ENCODE assay signal across 1 cellular context in genomic region chr17:50550661-50551432, GRCh38.
TF ChIP-seq lines count a peak whose summit lies in the region.

No MANE protein-coding gene starts in this region.

TF ChIP-seq in HepG2, 621 proteins besides CTCF, POLR2A, EP300 and RAD21 (continued from another document and continues in another):
- TF ChIP-seq ZNF609 (CRISPR knock-in tag; IDR thresholded peaks at IDR 0.05; ENCODE audit: borderline replicate concordance) = no peak
- TF ChIP-seq ZBTB1 (CRISPR knock-in tag; IDR thresholded peaks at IDR 0.05; ENCODE audit: borderline replicate concordance) = no peak
- TF ChIP-seq SIX4 (CRISPR knock-in tag; IDR thresholded peaks at IDR 0.05) = no peak; the same call in 1 of the 2 replicates
- TF ChIP-seq MAFF (IDR thresholded peaks at IDR 0.05; ENCODE audit: low read depth, low read length) = peak; percentile 66
- TF ChIP-seq UBTF (CRISPR knock-in tag; IDR thresholded peaks at IDR 0.05) = peak; percentile 63
- no peak for TF ChIP-seq ONECUT2 (CRISPR knock-in tag; IDR thresholded peaks at IDR 0.05)
- no peak for TF ChIP-seq RBM22 (optimal IDR thresholded peaks at IDR 0.05; ENCODE audit: low read length)
- no peak for TF ChIP-seq ZNF530 (CRISPR knock-in tag; IDR thresholded peaks at IDR 0.05; ENCODE audit: low read depth)
- TF ChIP-seq ZNF713 (CRISPR knock-in tag; IDR thresholded peaks at IDR 0.05) = no peak
- TF ChIP-seq ZNF598 (CRISPR knock-in tag; IDR thresholded peaks at IDR 0.05; ENCODE audit: borderline replicate concordance) = 0 out of 2 replicates have a peak, but pooled peaks have one; percentile 42
- no peak for TF ChIP-seq ZNF879 (CRISPR knock-in tag; IDR thresholded peaks at IDR 0.05)
- TF ChIP-seq HNRNPUL1 (IDR thresholded peaks at IDR 0.05; ENCODE audit: low read depth, low read length) = no peak
- TF ChIP-seq ATF3 (CRISPR knock-in tag; IDR thresholded peaks at IDR 0.05) = no peak
- TF ChIP-seq ZNF775 (CRISPR knock-in tag; IDR thresholded peaks at IDR 0.05; ENCODE audit: borderline replicate concordance) = no peak
- no peak for TF ChIP-seq MYNN (CRISPR knock-in tag; IDR thresholded peaks at IDR 0.05; ENCODE audit: low read depth)
- 0 out of 2 replicates have a peak, but pooled peaks have one; percentile 49 for TF ChIP-seq FIP1L1 (IDR thresholded peaks at IDR 0.05; ENCODE audit: borderline replicate concordance, insufficient read depth, low read depth, low read length)
- TF ChIP-seq ZNF580 (CRISPR knock-in tag; IDR thresholded peaks at IDR 0.05; ENCODE audit: borderline replicate concordance, low read depth) = peak; percentile 73; the same call in 1 of the 2 replicates
- TF ChIP-seq ZMAT5 (CRISPR knock-in tag; IDR thresholded peaks at IDR 0.05; ENCODE audit: borderline replicate concordance, low read depth) = no peak
- TF ChIP-seq ZMYM2 (CRISPR knock-in tag; IDR thresholded peaks at IDR 0.05) = no peak
- no peak for TF ChIP-seq SOX6 (IDR thresholded peaks at IDR 0.05)
- TF ChIP-seq SOX6 (CRISPR knock-in tag; IDR thresholded peaks at IDR 0.05) = peak; percentile 46; the same call in 1 of the 2 replicates
- TF ChIP-seq CREM (IDR thresholded peaks at IDR 0.05) = no peak
- no peak for TF ChIP-seq CREM (CRISPR knock-in tag; IDR thresholded peaks at IDR 0.05)
- no peak for TF ChIP-seq HMG20A (CRISPR knock-in tag; IDR thresholded peaks at IDR 0.05; ENCODE audit: borderline replicate concordance)
- TF ChIP-seq ELF4 (CRISPR knock-in tag; IDR thresholded peaks at IDR 0.05; ENCODE audit: borderline replicate concordance) = no peak
- TF ChIP-seq, protein P1, sequence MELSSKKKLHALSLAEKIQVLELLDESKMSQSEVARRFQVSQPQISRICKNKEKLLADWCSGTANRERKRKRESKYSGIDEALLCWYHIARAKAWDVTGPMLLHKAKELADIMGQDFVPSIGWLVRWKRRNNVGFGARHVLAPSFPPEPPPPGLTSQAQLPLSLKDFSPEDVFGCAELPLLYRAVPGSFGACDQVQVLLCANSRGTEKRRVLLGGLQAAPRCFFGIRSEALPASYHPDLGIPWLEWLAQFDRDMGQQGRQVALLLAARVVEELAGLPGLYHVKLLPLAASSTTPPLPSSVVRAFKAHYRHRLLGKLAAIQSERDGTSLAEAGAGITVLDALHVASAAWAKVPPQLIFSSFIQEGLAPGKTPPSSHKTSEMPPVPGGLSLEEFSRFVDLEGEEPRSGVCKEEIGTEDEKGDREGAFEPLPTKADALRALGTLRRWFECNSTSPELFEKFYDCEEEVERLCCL (CRISPR knock-in tag; IDR thresholded peaks at IDR 0.05; ENCODE audit: borderline replicate concordance) = no peak
- no peak for TF ChIP-seq ZNF709 (CRISPR knock-in tag; IDR thresholded peaks at IDR 0.05)
- no peak for TF ChIP-seq SNAPC2 (CRISPR knock-in tag; IDR thresholded peaks at IDR 0.05)
- no peak for TF ChIP-seq HOXA5 (CRISPR knock-in tag; IDR thresholded peaks at IDR 0.05)
- 0 out of 2 replicates have a peak, but pooled peaks have one; percentile 40 for TF ChIP-seq MXD4 (CRISPR knock-in tag; IDR thresholded peaks at IDR 0.05)
- TF ChIP-seq ZNF124 (CRISPR knock-in tag; IDR thresholded peaks at IDR 0.05) = peak; percentile 80
- TF ChIP-seq PCBP1 (IDR thresholded peaks at IDR 0.05; ENCODE audit: borderline replicate concordance, low read depth, low read length) = no peak
- TF ChIP-seq ESRRA (CRISPR knock-in tag; IDR thresholded peaks at IDR 0.05; ENCODE audit: low read depth) = no peak
- no peak for TF ChIP-seq REPIN1 (CRISPR knock-in tag; IDR thresholded peaks at IDR 0.05; ENCODE audit: borderline replicate concordance, low read depth)
- peak; percentile 47 to 72; a peak in 3 of 4 replicates for TF ChIP-seq MAFK (conservative IDR thresholded peaks at IDR 0.05 in 1 of 2, IDR thresholded peaks at IDR 0.05 in 1 of 2; ENCODE audit: low read length in 2 of 2)
- no peak for TF ChIP-seq MEIS2 (CRISPR knock-in tag; IDR thresholded peaks at IDR 0.05)
- TF ChIP-seq ZNF484 (CRISPR knock-in tag; IDR thresholded peaks at IDR 0.05; ENCODE audit: borderline replicate concordance, low read depth) = no peak
- no peak for TF ChIP-seq ZNF740 (CRISPR knock-in tag; IDR thresholded peaks at IDR 0.05)
- 0 out of 2 replicates have a peak, but pooled peaks have one; percentile 30 for TF ChIP-seq NCOA2 (CRISPR knock-in tag; IDR thresholded peaks at IDR 0.05)
- no peak for TF ChIP-seq TBX2 (CRISPR knock-in tag; IDR thresholded peaks at IDR 0.05; ENCODE audit: borderline replicate concordance)
- TF ChIP-seq, protein P2, sequence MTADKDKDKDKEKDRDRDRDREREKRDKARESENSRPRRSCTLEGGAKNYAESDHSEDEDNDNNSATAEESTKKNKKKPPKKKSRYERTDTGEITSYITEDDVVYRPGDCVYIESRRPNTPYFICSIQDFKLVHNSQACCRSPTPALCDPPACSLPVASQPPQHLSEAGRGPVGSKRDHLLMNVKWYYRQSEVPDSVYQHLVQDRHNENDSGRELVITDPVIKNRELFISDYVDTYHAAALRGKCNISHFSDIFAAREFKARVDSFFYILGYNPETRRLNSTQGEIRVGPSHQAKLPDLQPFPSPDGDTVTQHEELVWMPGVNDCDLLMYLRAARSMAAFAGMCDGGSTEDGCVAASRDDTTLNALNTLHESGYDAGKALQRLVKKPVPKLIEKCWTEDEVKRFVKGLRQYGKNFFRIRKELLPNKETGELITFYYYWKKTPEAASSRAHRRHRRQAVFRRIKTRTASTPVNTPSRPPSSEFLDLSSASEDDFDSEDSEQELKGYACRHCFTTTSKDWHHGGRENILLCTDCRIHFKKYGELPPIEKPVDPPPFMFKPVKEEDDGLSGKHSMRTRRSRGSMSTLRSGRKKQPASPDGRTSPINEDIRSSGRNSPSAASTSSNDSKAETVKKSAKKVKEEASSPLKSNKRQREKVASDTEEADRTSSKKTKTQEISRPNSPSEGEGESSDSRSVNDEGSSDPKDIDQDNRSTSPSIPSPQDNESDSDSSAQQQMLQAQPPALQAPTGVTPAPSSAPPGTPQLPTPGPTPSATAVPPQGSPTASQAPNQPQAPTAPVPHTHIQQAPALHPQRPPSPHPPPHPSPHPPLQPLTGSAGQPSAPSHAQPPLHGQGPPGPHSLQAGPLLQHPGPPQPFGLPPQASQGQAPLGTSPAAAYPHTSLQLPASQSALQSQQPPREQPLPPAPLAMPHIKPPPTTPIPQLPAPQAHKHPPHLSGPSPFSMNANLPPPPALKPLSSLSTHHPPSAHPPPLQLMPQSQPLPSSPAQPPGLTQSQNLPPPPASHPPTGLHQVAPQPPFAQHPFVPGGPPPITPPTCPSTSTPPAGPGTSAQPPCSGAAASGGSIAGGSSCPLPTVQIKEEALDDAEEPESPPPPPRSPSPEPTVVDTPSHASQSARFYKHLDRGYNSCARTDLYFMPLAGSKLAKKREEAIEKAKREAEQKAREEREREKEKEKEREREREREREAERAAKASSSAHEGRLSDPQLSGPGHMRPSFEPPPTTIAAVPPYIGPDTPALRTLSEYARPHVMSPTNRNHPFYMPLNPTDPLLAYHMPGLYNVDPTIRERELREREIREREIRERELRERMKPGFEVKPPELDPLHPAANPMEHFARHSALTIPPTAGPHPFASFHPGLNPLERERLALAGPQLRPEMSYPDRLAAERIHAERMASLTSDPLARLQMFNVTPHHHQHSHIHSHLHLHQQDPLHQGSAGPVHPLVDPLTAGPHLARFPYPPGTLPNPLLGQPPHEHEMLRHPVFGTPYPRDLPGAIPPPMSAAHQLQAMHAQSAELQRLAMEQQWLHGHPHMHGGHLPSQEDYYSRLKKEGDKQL (CRISPR knock-in tag; IDR thresholded peaks at IDR 0.05; ENCODE audit: low read depth) = no peak
- no peak for TF ChIP-seq NR2F6 (IDR thresholded peaks at IDR 0.05)
- peak; percentile 42; the same call in 1 of the 2 replicates for TF ChIP-seq NR2F6 (CRISPR knock-in tag; IDR thresholded peaks at IDR 0.05)
- TF ChIP-seq ZFP90 (CRISPR knock-in tag; IDR thresholded peaks at IDR 0.05; ENCODE audit: borderline replicate concordance) = no peak
- TF ChIP-seq AGO2 (optimal IDR thresholded peaks at IDR 0.05; ENCODE audit: low read depth, low read length) = peak; percentile 32
- TF ChIP-seq SYNCRIP (IDR thresholded peaks at IDR 0.05; ENCODE audit: insufficient read depth, low read depth, low read length) = no peak
- TF ChIP-seq HIVEP1 (CRISPR knock-in tag; IDR thresholded peaks at IDR 0.05) = peak; percentile 37; the same call in 1 of the 2 replicates
- TF ChIP-seq ZNF383 (CRISPR knock-in tag; IDR thresholded peaks at IDR 0.05; ENCODE audit: borderline replicate concordance) = no peak
- TF ChIP-seq TEAD3 (CRISPR knock-in tag; optimal IDR thresholded peaks at IDR 0.05; ENCODE audit: borderline replicate concordance) = peak; percentile 84
- no peak for TF ChIP-seq GZF1 (CRISPR knock-in tag; IDR thresholded peaks at IDR 0.05)
- TF ChIP-seq ZNF234 (CRISPR knock-in tag; conservative IDR thresholded peaks at IDR 0.05) = no peak
- no peak for TF ChIP-seq ZNF75D (CRISPR knock-in tag; IDR thresholded peaks at IDR 0.05; ENCODE audit: borderline replicate concordance)
- TF ChIP-seq, protein P3, sequence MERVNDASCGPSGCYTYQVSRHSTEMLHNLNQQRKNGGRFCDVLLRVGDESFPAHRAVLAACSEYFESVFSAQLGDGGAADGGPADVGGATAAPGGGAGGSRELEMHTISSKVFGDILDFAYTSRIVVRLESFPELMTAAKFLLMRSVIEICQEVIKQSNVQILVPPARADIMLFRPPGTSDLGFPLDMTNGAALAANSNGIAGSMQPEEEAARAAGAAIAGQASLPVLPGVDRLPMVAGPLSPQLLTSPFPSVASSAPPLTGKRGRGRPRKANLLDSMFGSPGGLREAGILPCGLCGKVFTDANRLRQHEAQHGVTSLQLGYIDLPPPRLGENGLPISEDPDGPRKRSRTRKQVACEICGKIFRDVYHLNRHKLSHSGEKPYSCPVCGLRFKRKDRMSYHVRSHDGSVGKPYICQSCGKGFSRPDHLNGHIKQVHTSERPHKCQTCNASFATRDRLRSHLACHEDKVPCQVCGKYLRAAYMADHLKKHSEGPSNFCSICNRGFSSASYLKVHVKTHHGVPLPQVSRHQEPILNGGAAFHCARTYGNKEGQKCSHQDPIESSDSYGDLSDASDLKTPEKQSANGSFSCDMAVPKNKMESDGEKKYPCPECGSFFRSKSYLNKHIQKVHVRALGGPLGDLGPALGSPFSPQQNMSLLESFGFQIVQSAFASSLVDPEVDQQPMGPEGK (CRISPR knock-in tag; IDR thresholded peaks at IDR 0.05) = peak; percentile 43; the same call in 1 of the 2 replicates
